In genomic region chr6:13248549-13248948, GRCh38 we compare ENCODE assay signal across 19 cellular contexts.
DNase-seq lines count a peak whose midpoint lies in the region; TF ChIP-seq lines count a peak whose summit lies in the region.
"Had no signal": no experiment of that assay in that cellular context is flagged by ENCODE, and none has a peak within 500 bp of the region (broad histone marks: within the 10 kb centered on the region; RNA-seq: fewer than 3 reads in every experiment).

No MANE protein-coding gene starts in this region.

- peaks cover 13% of the 10 kb centered on the region for H3K4me1 ChIP-seq in neural progenitor cell
- H3K4me1 ChIP-seq: adrenal gland had no signal

- peaks cover 21% of the 10 kb centered on the region for H3K4me1 Mint-ChIP-seq in neural progenitor cell
- H3K4me1 Mint-ChIP-seq: CD4-positive, CD25-positive, alpha-beta regulatory T cell had no signal

- no peak overlapping the region for H3K4me3 ChIP-seq in LNCaP clone FGC (ENCODE audit: low read depth, low read length)
- H3K4me3 ChIP-seq in neural progenitor cell, result no peak overlapping the region
- H3K4me3 ChIP-seq: adrenal gland, cardiac muscle cell, left lung, thoracic aorta had no signal

- TF ChIP-seq CTCF in LNCaP clone FGC (IDR thresholded peaks at IDR 0.05; ENCODE audit: control insufficient read depth, extremely low read depth, insufficient read depth) (no peak), neural progenitor cell (IDR thresholded peaks at IDR 0.05) (no peak), GM20000 (IDR thresholded peaks at IDR 0.05; ENCODE audit: extremely low read depth, missing control alignments) (no peak)

- no peak overlapping the region for H3K27ac Mint-ChIP-seq in neural progenitor cell
- H3K27ac Mint-ChIP-seq: activated CD8-positive, alpha-beta T cell treated with anti-CD3 and anti-CD28 coated beads for 36 hours; CD4-positive, CD25-positive, alpha-beta regulatory T cell had no signal

- H3K9ac ChIP-seq in neural progenitor cell, result no peak overlapping the region

- H3K36me3 ChIP-seq in neural progenitor cell, result no peaks in the 10 kb centered on the region
- H3K36me3 ChIP-seq: adrenal gland, cardiac muscle cell, left lung had no signal

- H3K79me2 ChIP-seq in neural progenitor cell (ENCODE audit: low read depth), result no peaks in the 10 kb centered on the region

- no peaks in the 10 kb centered on the region for H3F3A ChIP-seq in neural progenitor cell (ENCODE audit: low read depth)

- no peaks in the 10 kb centered on the region for H3K27me3 Mint-ChIP-seq in neural progenitor cell (ENCODE audit: insufficient read depth, low read depth)

- no peaks in the 10 kb centered on the region for H3K27me3 ChIP-seq in neural progenitor cell
- H3K27me3 ChIP-seq: adrenal gland, cardiac muscle cell, left lung had no signal

- H3K4me2 ChIP-seq in neural progenitor cell, result peak overlapping the region; percentile 11

- no peaks in the 10 kb centered on the region for H3K9me3 Mint-ChIP-seq in neural progenitor cell

- no peaks in the 10 kb centered on the region for H3K9me3 ChIP-seq in neural progenitor cell (ENCODE audit: low read depth)
- H3K9me3 ChIP-seq: adrenal gland, thoracic aorta had no signal

- H3K4me3 Mint-ChIP-seq in neural progenitor cell, result no peak overlapping the region
- H3K4me3 Mint-ChIP-seq: activated CD8-positive, alpha-beta T cell treated with anti-CD3 and anti-CD28 coated beads for 36 hours; CD4-positive, CD25-positive, alpha-beta regulatory T cell had no signal

- H2AFZ ChIP-seq in neural progenitor cell (replicated peaks), result no peak overlapping the region

- peak; percentile 42 for DNase-seq in LNCaP clone FGC (ENCODE audit: low read depth)
- peak; percentile 12 for DNase-seq in NCI-H82 treated with DMSO at 0.1 percent for 48 hours (lab: John Stamatoyannopoulos, UW; ENCODE audit: unreplicated experiment)
- DNase-seq in epithelial cell of prostate (ENCODE audit: low read depth, low spot score), result no peak
- DNase-seq in neural progenitor cell (ENCODE audit: low spot score), result no peak
- DNase-seq in HuH-7.5 (ENCODE audit: low spot score), result no peak
- DNase-seq in GM20000 (ENCODE audit: low spot score), result no peak
- no peak for DNase-seq in NOMO-1 (lab: John Stamatoyannopoulos, UW; ENCODE audit: unreplicated experiment in 2 of 2)
- DNase-seq: activated CD8-positive, alpha-beta T cell treated with anti-CD3 and anti-CD28 coated beads for 36 hours; activated naive CD4-positive, alpha-beta T cell; activated T-cell treated with anti-CD3 and anti-CD28 coated beads, Interleukin-2, amount 50 U/mL, for 1 hour; adrenal gland; CD4-positive, CD25-positive, alpha-beta regulatory T cell; KG1; left lung; stimulated activated CD4-positive, alpha-beta T cell treated with anti-CD3 and anti-CD28 coated beads, Interleukin-2, amount 100 ng/mL, for 48 hours; stimulated activated naive CD4-positive, alpha-beta T cell; T1000 had no signal

- peak overlapping the region; percentile 74 for H3K27ac ChIP-seq in epithelial cell of prostate
- H3K27ac ChIP-seq in neural progenitor cell, result no peak overlapping the region
- H3K27ac ChIP-seq: adrenal gland, cardiac muscle cell, left lung, thoracic aorta had no signal

- H3K36me3 Mint-ChIP-seq in neural progenitor cell, result no peaks in the 10 kb centered on the region
- H3K36me3 Mint-ChIP-seq: CD4-positive, CD25-positive, alpha-beta regulatory T cell had no signal

- H4K20me1 ChIP-seq in neural progenitor cell (ENCODE audit: low read depth), result no peaks in the 10 kb centered on the region

Comparison
In these comparisons a context has a peak if more than half of its experiments do, and no peak if none do; other contexts are left out.
1. DNase-seq: peak in LNCaP clone FGC (single experiment) and NCI-H82 treated with DMSO at 0.1 percent for 48 hours (single experiment); none in epithelial cell of prostate (single experiment), neural progenitor cell (single experiment), HuH-7.5 (single experiment), GM20000 (single experiment) and NOMO-1 (0 of 2).